8 cellular contexts compared by ENCODE assay signal in the genomic region with DNA sequence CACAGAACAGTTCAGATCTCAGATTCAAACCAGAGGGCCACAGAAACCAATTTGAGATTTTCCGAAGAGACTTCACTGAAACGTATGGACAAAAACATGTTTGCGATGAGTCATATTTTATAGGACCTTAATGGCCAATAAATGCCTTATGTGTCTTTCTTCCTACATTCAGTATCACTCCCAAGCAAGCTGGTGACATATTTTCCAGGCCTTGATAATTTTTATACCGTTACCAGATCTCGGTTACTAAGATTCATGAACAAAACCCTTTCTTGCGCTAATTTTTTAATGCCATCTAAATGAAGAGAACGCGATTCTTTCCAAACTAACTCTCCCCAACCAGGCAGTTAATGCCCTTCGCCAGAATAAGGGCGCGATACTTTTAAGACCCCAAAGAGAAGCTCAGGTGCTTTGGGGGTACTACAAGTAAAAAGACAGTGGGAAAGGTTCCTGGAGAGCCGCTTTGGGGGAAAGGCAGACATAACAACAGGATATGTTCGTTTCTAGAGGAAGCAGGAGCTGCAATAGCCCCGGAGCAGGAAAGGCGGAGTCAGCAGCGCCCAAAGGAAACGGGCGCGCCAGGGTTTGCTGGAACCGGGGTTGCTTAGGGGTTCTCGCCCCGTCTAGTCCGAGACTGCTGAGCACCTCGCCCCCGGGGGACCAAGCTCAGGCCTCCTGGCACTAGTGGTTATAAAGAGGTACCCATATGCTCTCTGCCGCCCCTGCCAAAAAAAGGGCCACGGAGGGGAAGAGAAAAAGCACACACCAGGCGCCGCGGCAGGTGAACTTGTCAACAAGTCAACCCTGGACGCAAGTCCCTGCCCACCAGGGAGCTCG. TPM values are rescaled to one million over a fixed set of nuclear protein-coding genes. Genes with fewer than 3 reads are reported as not detected.
A peak's percentile ranks its signal among the peaks of the same experiment; 100 is the strongest.
DNase-seq lines count a peak whose midpoint lies in the region; ATAC-seq and TF ChIP-seq lines count a peak whose summit lies in the region.

No MANE protein-coding gene starts in this region.

- ATAC-seq in HG03469 (IDR thresholded peaks at IDR 0.05; ENCODE audit: unreplicated experiment) (no peak), HG02763 (IDR thresholded peaks at IDR 0.05; ENCODE audit: unreplicated experiment) (no peak)

- H3K4me3 ChIP-seq in HAP-1 (peak overlapping the region; percentile 55), neural progenitor cell (peak overlapping the region; percentile 77)

- DNase-seq in ELR (ENCODE audit: low read depth): peak; percentile 20
- peak; percentile 39 to 59 for DNase-seq in HAP-1 (ENCODE audit: low spot score in 2 of 2)
- DNase-seq in NCI-H2171 (lab: John Stamatoyannopoulos, UW): peak; percentile 65
- DNase-seq in activated T-cell treated with anti-CD3 and anti-CD28 coated beads, Interleukin-2, amount 50 U/mL, for 48 hours: peak; percentile 43 to 46
- DNase-seq in germinal center (ENCODE audit: low spot score): peak; percentile 3
- peak; percentile 20 for DNase-seq in neural progenitor cell (ENCODE audit: low spot score)

- no peaks in the 10 kb centered on the region for H3K36me3 Mint-ChIP-seq in neural progenitor cell

- H3K36me3 ChIP-seq in HAP-1 (replicated peaks): no peaks in the 10 kb centered on the region
- no peaks in the 10 kb centered on the region for H3K36me3 ChIP-seq in neural progenitor cell

- H3K27me3 Mint-ChIP-seq in neural progenitor cell (ENCODE audit: insufficient read depth, low read depth): peaks cover 25% of the 10 kb centered on the region

- peaks cover 10% of the 10 kb centered on the region for H3K4me1 Mint-ChIP-seq in neural progenitor cell

- peak overlapping the region; percentile 90 for H3K4me2 ChIP-seq in neural progenitor cell

- H3K79me2 ChIP-seq in neural progenitor cell (ENCODE audit: low read depth): no peaks in the 10 kb centered on the region

- no peaks in the 10 kb centered on the region for H3K4me1 ChIP-seq in HAP-1
- H3K4me1 ChIP-seq in neural progenitor cell: no peaks in the 10 kb centered on the region

- peak overlapping the region; percentile 97 for H2AFZ ChIP-seq in neural progenitor cell (replicated peaks)

- in situ Hi-C loops in HAP-1 (cut with MboI; ENCODE audit: low sequenced_read_pairs): no loop called here

- no peaks in the 10 kb centered on the region for H3F3A ChIP-seq in neural progenitor cell (ENCODE audit: low read depth)

- no peaks in the 10 kb centered on the region for H4K20me1 ChIP-seq in neural progenitor cell (ENCODE audit: low read depth)

- H3K9me3 ChIP-seq in HAP-1 (no peaks in the 10 kb centered on the region), neural progenitor cell (ENCODE audit: low read depth) (no peaks in the 10 kb centered on the region)

- TF ChIP-seq CTCF in neural progenitor cell (IDR thresholded peaks at IDR 0.05): no peak

- no peak overlapping the region for H3K9ac ChIP-seq in neural progenitor cell

- peak overlapping the region; percentile 85 for H3K4me3 Mint-ChIP-seq in neural progenitor cell

- H3K9me3 Mint-ChIP-seq in neural progenitor cell: no peaks in the 10 kb centered on the region

- H3K27ac Mint-ChIP-seq in neural progenitor cell: no peak overlapping the region

- H3K27me3 ChIP-seq in HAP-1 (ENCODE audit: low read depth): peaks cover 5% of the 10 kb centered on the region; the same call in 1 of the 2 replicates
- peaks cover 42% of the 10 kb centered on the region for H3K27me3 ChIP-seq in neural progenitor cell

- H3K27ac ChIP-seq in neural progenitor cell: no peak overlapping the region

RNA-seq across cellular contexts. Expression of gene ICA1, which starts 0.9 kb away (rescaled TPM):
- total RNA-seq in neural progenitor cell (ENCODE audit: low replicate concordance): 5.8 and 13.1 TPM in 2 replicates

Comparison
In these comparisons a context has a peak if more than half of its experiments do, and no peak if none do; other contexts are left out.
1. DNase-seq: peak in every context shown above with its lines; median percentile 65 in NCI-H2171; 49 in HAP-1; 44 in activated T-cell treated with anti-CD3 and anti-CD28 coated beads, Interleukin-2, amount 50 U/mL, for 48 hours; 20 in ELR; 20 in neural progenitor cell; 3 in germinal center.